ENCODE assay signal across 8 cellular contexts in the genomic region with DNA sequence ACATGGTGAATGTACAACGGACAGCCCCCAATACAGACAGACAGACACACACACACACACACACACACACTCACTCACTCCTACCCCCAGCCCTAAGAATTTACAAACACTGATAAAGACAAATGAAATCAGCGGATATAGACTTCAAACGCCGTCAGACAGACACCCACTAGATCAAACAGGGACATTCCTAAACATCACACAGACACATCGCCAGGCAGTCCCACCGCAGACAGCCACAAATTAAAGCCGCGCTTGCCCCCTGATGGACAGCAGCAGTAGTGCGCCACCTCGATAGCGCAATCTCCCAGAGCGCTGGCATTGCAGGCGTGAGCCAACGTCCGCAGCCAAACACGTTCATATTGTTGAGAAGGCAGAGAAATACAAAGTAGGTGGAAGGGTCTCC. TPM values are rescaled to one million over a fixed set of nuclear protein-coding genes. Genes with fewer than 3 reads are reported as not detected.
DNase-seq lines count a peak whose midpoint lies in the region; ATAC-seq and TF ChIP-seq lines count a peak whose summit lies in the region.

No MANE protein-coding gene starts in this region.

- CTCF ChIA-PET in CD8-positive, alpha-beta memory T cell (lab: Charles Lee): interaction anchor here (0.7 to 7.3 kb wide), 41 partner anchors 9 to 644 kb away, joined by 3 to 87 read pairs (median 5); a partner anchor contains a TSS
- CTCF ChIA-PET in SK-N-SH (lab: Yijun Ruan, JAX): interaction anchor here (0.5 to 3.5 kb wide), 14 partner anchors 12 to 814 kb away, joined by 3 to 24 read pairs (median 4); a partner anchor contains a TSS
- CTCF ChIA-PET in activated naive CD4-positive, alpha-beta T cell treated with anti-CD3 and anti-CD28 coated beads for 36 hours (lab: Charles Lee): interaction anchor here (0.5 to 3.8 kb wide), 22 partner anchors 13 to 834 kb away, joined by 3 to 46 read pairs (median 4); a partner anchor contains a TSS

- H3K27me3 Mint-ChIP-seq in CD8-positive, alpha-beta memory T cell: peaks cover 2 to 7% of the 10 kb centered on the region in 2 donors
- no peaks in the 10 kb centered on the region for H3K27me3 Mint-ChIP-seq in activated naive CD4-positive, alpha-beta T cell treated with anti-CD3 and anti-CD28 coated beads for 36 hours (ENCODE audit: low read depth)

- peak; percentile 82 to 94 (median 88) for DNase-seq in CD8-positive, alpha-beta memory T cell
- DNase-seq in LHCN-M2 (ENCODE audit: low read depth) (peak; percentile 72), SK-N-SH (peak; percentile 65), glomerular visceral epithelial cell (ENCODE audit: extremely low spot score) (peak; percentile 87), posterior cingulate gyrus (peak; percentile 36 to 95 (median 74)), upper lobe of left lung (peak; percentile 83 to 90)
- peak; percentile 98 for DNase-seq in activated naive CD4-positive, alpha-beta T cell treated with anti-CD3 and anti-CD28 coated beads for 36 hours

- H3K36me3 ChIP-seq in CD8-positive, alpha-beta memory T cell (ENCODE audit: insufficient read depth, low read length): no peaks in the 10 kb centered on the region
- H3K36me3 ChIP-seq in SK-N-SH (replicated peaks in 1 of 2; ENCODE audit: control insufficient read depth in 1 of 2, insufficient read depth in 2 of 2, low read length in 1 of 2) (no peaks in the 10 kb centered on the region), upper lobe of left lung (no peaks in the 10 kb centered on the region)

- POLR2A ChIA-PET in CD8-positive, alpha-beta memory T cell (lab: Charles Lee): interaction anchor here (0.6 to 2.1 kb wide), 4 partner anchors 125 to 230 kb away, joined by 3 to 14 read pairs (median 8); a partner anchor contains a TSS
- POLR2A ChIA-PET in SK-N-SH (lab: Yijun Ruan, JAX): no interaction called here

- peak; percentile 73 for TF ChIP-seq RAD21 in SK-N-SH (IDR thresholded peaks at IDR 0.05; ENCODE audit: low read length)

- no peaks in the 10 kb centered on the region for H3K9me3 ChIP-seq in CD8-positive, alpha-beta memory T cell (ENCODE audit: low read length)
- H3K9me3 ChIP-seq in SK-N-SH (no peaks in the 10 kb centered on the region), upper lobe of left lung (no peaks in the 10 kb centered on the region)

- H3K27ac ChIP-seq in CD8-positive, alpha-beta memory T cell (ENCODE audit: low read depth, low read length): no peak overlapping the region
- no peak overlapping the region for H3K27ac ChIP-seq in SK-N-SH (ENCODE audit: low read depth in 2 of 2, low read length in 1 of 2)
- H3K27ac ChIP-seq in upper lobe of left lung: peak overlapping the region in 2 of 4 donors; percentile 21 to 70

- no peak overlapping the region for H2AFZ ChIP-seq in SK-N-SH (ENCODE audit: low read depth)

- peaks cover 7% of the 10 kb centered on the region for H3K4me1 ChIP-seq in CD8-positive, alpha-beta memory T cell (ENCODE audit: insufficient read depth, low read length)
- no peaks in the 10 kb centered on the region for H3K4me1 ChIP-seq in SK-N-SH (ENCODE audit: control insufficient read depth in 1 of 2, insufficient read depth in 2 of 2, low read depth in 1 of 2, low read length in 1 of 2)
- peaks cover 6 to 13% (median 7%) of the 10 kb centered on the region in 4 donors for H3K4me1 ChIP-seq in upper lobe of left lung

- no peak for TF ChIP-seq EP300 in SK-N-SH (IDR thresholded peaks at IDR 0.05; ENCODE audit: borderline replicate concordance in 1 of 2, low read depth in 1 of 2, low read length in 1 of 2)
- no peak for TF ChIP-seq EP300 in upper lobe of left lung (IDR thresholded peaks at IDR 0.05)

- TF ChIP-seq CTCF in SK-N-SH (IDR thresholded peaks at IDR 0.05) (peak; percentile 75), upper lobe of left lung (IDR thresholded peaks at IDR 0.05) (peak; percentile 85 to 96 (median 92))

- intact Hi-C loops in activated naive CD4-positive, alpha-beta T cell treated with anti-CD3 and anti-CD28 coated beads for 36 hours (cut with micrococcal nuclease): loop anchor here (1.0 to 5.0 kb wide), 12 partner anchors 28 to 736 kb away; a partner anchor contains a TSS
- intact Hi-C loops in posterior cingulate gyrus (cut with DNase I): loop anchor here (1.0 to 2.0 kb wide), 4 partner anchors 120 to 346 kb away; no protein-coding TSS in a partner anchor

- no peak overlapping the region for H3K4me2 ChIP-seq in SK-N-SH

- H3K27ac Mint-ChIP-seq in CD8-positive, alpha-beta memory T cell: peak overlapping the region; percentile 73 to 97 (median 84)
- peak overlapping the region; percentile 80 for H3K27ac Mint-ChIP-seq in activated naive CD4-positive, alpha-beta T cell treated with anti-CD3 and anti-CD28 coated beads for 36 hours

- no peak for TF ChIP-seq POLR2A in upper lobe of left lung (IDR thresholded peaks at IDR 0.05)

- peak; percentile 22 for ATAC-seq in GM19468 (IDR thresholded peaks at IDR 0.05; ENCODE audit: extremely low read depth, unreplicated experiment)
- peak; percentile 94 to 95 for ATAC-seq in upper lobe of left lung (ENCODE audit: low FRiP score in 2 of 2)

- H3K27me3 ChIP-seq in CD8-positive, alpha-beta memory T cell (ENCODE audit: insufficient read depth, low read length, poor library complexity, severe bottlenecking): no peaks in the 10 kb centered on the region
- H3K27me3 ChIP-seq in SK-N-SH (ENCODE audit: insufficient read depth) (peaks cover 47% of the 10 kb centered on the region; the same call in 1 of the 2 replicates), upper lobe of left lung (no peaks in the 10 kb centered on the region)

- no peak overlapping the region for H3K9ac ChIP-seq in SK-N-SH

- 11% methylated on average over 16 of the region's 16 CpGs for WGBS in SK-N-SH (ENCODE audit: low lambda C conversion rate)
- WGBS in upper lobe of left lung, 2 donors: 1 to 4% methylated on average over 12 to 16 of the region's 16 CpGs

- H3K79me2 ChIP-seq in SK-N-SH (ENCODE audit: insufficient read depth): no peaks in the 10 kb centered on the region

- no peaks in the 10 kb centered on the region for H3K9me2 ChIP-seq in SK-N-SH

- H3K36me3 Mint-ChIP-seq in CD8-positive, alpha-beta memory T cell: no peaks in the 10 kb centered on the region
- no peaks in the 10 kb centered on the region for H3K36me3 Mint-ChIP-seq in activated naive CD4-positive, alpha-beta T cell treated with anti-CD3 and anti-CD28 coated beads for 36 hours (ENCODE audit: low read depth)

- peak overlapping the region; percentile 64 to 89 (median 88) for H3K4me3 Mint-ChIP-seq in CD8-positive, alpha-beta memory T cell
- peak overlapping the region; percentile 73 for H3K4me3 Mint-ChIP-seq in activated naive CD4-positive, alpha-beta T cell treated with anti-CD3 and anti-CD28 coated beads for 36 hours

- H3F3A ChIP-seq in SK-N-SH (replicated peaks; ENCODE audit: insufficient read depth): no peaks in the 10 kb centered on the region

- no peak overlapping the region for H3K4me3 ChIP-seq in CD8-positive, alpha-beta memory T cell (ENCODE audit: low read length)
- H3K4me3 ChIP-seq in SK-N-SH (ENCODE audit: low read depth in 2 of 2, low read length in 1 of 2): peak overlapping the region in 1 of 2 experiments; percentile 29; a peak in 1 of 4 replicates
- peak overlapping the region in 3 of 4 donors; percentile 31 to 43 (median 40) for H3K4me3 ChIP-seq in upper lobe of left lung

- H3K4me1 Mint-ChIP-seq in CD8-positive, alpha-beta memory T cell: peaks cover 15 to 20% (median 19%) of the 10 kb centered on the region in 3 donors
- H3K4me1 Mint-ChIP-seq in activated naive CD4-positive, alpha-beta T cell treated with anti-CD3 and anti-CD28 coated beads for 36 hours (ENCODE audit: low read depth): peaks cover 16% of the 10 kb centered on the region

- no peaks in the 10 kb centered on the region for H3K9me3 Mint-ChIP-seq in CD8-positive, alpha-beta memory T cell
- no peaks in the 10 kb centered on the region for H3K9me3 Mint-ChIP-seq in activated naive CD4-positive, alpha-beta T cell treated with anti-CD3 and anti-CD28 coated beads for 36 hours

- no peaks in the 10 kb centered on the region for H4K20me1 ChIP-seq in SK-N-SH (ENCODE audit: insufficient read depth)

TF ChIP-seq in SK-N-SH, 30 proteins besides CTCF, POLR2A, EP300 and RAD21:
- no peak for TF ChIP-seq FOXJ3 (CRISPR knock-in tag; IDR thresholded peaks at IDR 0.05)
- TF ChIP-seq, protein P1, sequence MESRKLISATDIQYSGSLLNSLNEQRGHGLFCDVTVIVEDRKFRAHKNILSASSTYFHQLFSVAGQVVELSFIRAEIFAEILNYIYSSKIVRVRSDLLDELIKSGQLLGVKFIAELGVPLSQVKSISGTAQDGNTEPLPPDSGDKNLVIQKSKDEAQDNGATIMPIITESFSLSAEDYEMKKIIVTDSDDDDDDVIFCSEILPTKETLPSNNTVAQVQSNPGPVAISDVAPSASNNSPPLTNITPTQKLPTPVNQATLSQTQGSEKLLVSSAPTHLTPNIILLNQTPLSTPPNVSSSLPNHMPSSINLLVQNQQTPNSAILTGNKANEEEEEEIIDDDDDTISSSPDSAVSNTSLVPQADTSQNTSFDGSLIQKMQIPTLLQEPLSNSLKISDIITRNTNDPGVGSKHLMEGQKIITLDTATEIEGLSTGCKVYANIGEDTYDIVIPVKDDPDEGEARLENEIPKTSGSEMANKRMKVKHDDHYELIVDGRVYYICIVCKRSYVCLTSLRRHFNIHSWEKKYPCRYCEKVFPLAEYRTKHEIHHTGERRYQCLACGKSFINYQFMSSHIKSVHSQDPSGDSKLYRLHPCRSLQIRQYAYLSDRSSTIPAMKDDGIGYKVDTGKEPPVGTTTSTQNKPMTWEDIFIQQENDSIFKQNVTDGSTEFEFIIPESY (IDR thresholded peaks at IDR 0.05; ENCODE audit: borderline replicate concordance, low read depth): no peak
- TF ChIP-seq SMC3 (IDR thresholded peaks at IDR 0.05; ENCODE audit: low read depth, low read length): peak; percentile 53

RNA-seq across cellular contexts. Expression of a gene that starts 24.7 kb away (rescaled TPM):
- total RNA-seq in CD8-positive, alpha-beta memory T cell: under 1 TPM; 0.53 to 0.59 TPM
- 0.36 TPM for polyA plus RNA-seq in CD8-positive, alpha-beta memory T cell
- total RNA-seq in LHCN-M2 (2014; rRNA removed) (not detected in 2 replicates), upper lobe of left lung (1 to 10 TPM in 5 of 6 donors, under 1 TPM in 1; 0.79 to 7.3 (median 4.3) TPM)
- 0.12 TPM for polyA plus RNA-seq in LHCN-M2 (2012)
- polyA plus RNA-seq in SK-N-SH (2012; rRNA removed): 8.9 and 11.2 TPM in 2 replicates
- 8.4 and 9.9 TPM in 2 replicates for polyA plus RNA-seq in SK-N-SH (2012; cell fraction: cytosol; rRNA removed)
- 2.6 and 4.4 TPM in 2 replicates for polyA plus RNA-seq in SK-N-SH (2012; cell fraction: nucleus; rRNA removed)
- total RNA-seq in activated naive CD4-positive, alpha-beta T cell treated with anti-CD3 and anti-CD28 coated beads for 36 hours: 10 to 100 TPM in 1 of 2 experiments, 1 to 10 TPM in 1; 9.1 to 11.2 TPM
